ENCODE assay signal across 16 cellular contexts in the genomic region with DNA sequence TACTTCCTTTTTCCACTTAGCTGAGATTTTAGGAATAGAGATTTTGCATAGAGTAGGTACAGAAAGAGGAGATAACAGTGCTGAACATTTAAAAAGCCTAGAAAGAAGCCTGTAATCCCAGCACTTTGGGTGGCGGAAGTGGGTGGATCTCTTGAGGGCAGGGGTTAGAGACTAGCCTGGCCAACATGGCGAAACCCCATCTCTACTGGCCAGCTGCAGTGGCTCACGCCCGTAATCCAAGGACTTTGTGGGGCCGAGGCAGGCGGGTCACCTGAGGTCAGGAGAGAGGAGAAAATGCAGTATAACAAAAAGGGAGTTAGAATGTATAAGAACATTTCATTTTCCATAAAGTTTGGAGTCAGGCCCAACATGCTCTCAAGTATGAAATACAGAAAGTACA.
"Had no signal": no experiment of that assay in that cellular context is flagged by ENCODE, and none has a peak within 500 bp of the region (broad histone marks: within the 10 kb centered on the region; RNA-seq: fewer than 3 reads in every experiment).

No MANE protein-coding gene starts in this region.

- H3K9me3 Mint-ChIP-seq: natural killer cell; T-helper 2 cell treated with Interferon-gamma antibody and Interleukin-4, amounts not matched to agents 5 μg/mL and 100 μg/mL, for 36 hours had no signal

- H3K9me3 ChIP-seq: colonic mucosa, heart left ventricle, mucosa of descending colon, thyroid gland, uterus had no signal

- H3K4me3 Mint-ChIP-seq: natural killer cell; T-helper 2 cell treated with Interferon-gamma antibody and Interleukin-4, amounts not matched to agents 5 μg/mL and 100 μg/mL, for 36 hours had no signal

- H3K27ac Mint-ChIP-seq: natural killer cell; T-helper 2 cell treated with Interferon-gamma antibody and Interleukin-4, amounts not matched to agents 5 μg/mL and 100 μg/mL, for 36 hours had no signal

- H3K27me3 ChIP-seq: cardiac muscle cell, colonic mucosa, heart left ventricle, thyroid gland, uterus had no signal

- DNase-seq: activated CD4-positive, alpha-beta T cell treated with anti-CD3 and anti-CD28 coated beads for 4 hours; activated CD8-positive, alpha-beta memory T cell treated with anti-CD3 and anti-CD28 coated beads for 24 hours; activated naive CD4-positive, alpha-beta T cell treated with Interleukin-2 at 50 U/mL for 16 hours; colonic mucosa; heart left ventricle; mucosa of descending colon; natural killer cell; occipital lobe; SW 1271; thyroid gland; uterus had no signal

- ATAC-seq: heart left ventricle, mucosa of descending colon, natural killer cell had no signal

- H3K36me3 ChIP-seq: cardiac muscle cell, colonic mucosa, heart left ventricle, thyroid gland, uterus had no signal

- FAIRE-seq: keratinocyte had no signal

- H3K4me1 ChIP-seq: colonic mucosa, heart left ventricle, uterus had no signal

- H3K36me3 Mint-ChIP-seq: natural killer cell had no signal

- H3K4me3 ChIP-seq: cardiac muscle cell, colonic mucosa, heart left ventricle, lung, mucosa of descending colon, thyroid gland, uterus had no signal

- H3K27ac ChIP-seq: cardiac muscle cell, colonic mucosa, heart left ventricle, thyroid gland, uterus, VCaP had no signal
